ENCODE assay signal across 2 cellular contexts in genomic region chr11:70109903-70110302, GRCh38.
TF ChIP-seq lines count a peak whose summit lies in the region.

No MANE protein-coding gene starts in this region.

TF ChIP-seq in H1, 55 proteins besides CTCF, POLR2A, EP300 and RAD21:
- TF ChIP-seq TBP (IDR thresholded peaks at IDR 0.05; ENCODE audit: low read depth, low read length) (no peak), KDM1A (IDR thresholded peaks at IDR 0.05; ENCODE audit: borderline replicate concordance, low read length) (peak; percentile 40; the same call in 1 of the 2 replicates), SAP30 (IDR thresholded peaks at IDR 0.05; ENCODE audit: insufficient read depth, insufficient replicate concordance, low read length) (no peak), SUZ12 (IDR thresholded peaks at IDR 0.05; ENCODE audit: low read length) (no peak), SRF (IDR thresholded peaks at IDR 0.05; ENCODE audit: low read depth, low read length) (no peak)
TF ChIP-seq in H1: peak in this region for 1.

TF ChIP-seq in GM12891, 5 proteins besides CTCF, POLR2A, EP300 and RAD21:
- no peak for TF ChIP-seq PAX5 (IDR thresholded peaks at IDR 0.05; ENCODE audit: insufficient read depth, low read length, severe bottlenecking)
- TF ChIP-seq SPI1 (IDR thresholded peaks at IDR 0.05; ENCODE audit: low read depth, low read length): no peak
- TF ChIP-seq TAF1 (IDR thresholded peaks at IDR 0.05; ENCODE audit: low read depth, low read length): no peak
- no peak for TF ChIP-seq POLR2AphosphoS5 (IDR thresholded peaks at IDR 0.05; ENCODE audit: low read depth, low read length)
- no peak for TF ChIP-seq POU2F2 (IDR thresholded peaks at IDR 0.05; ENCODE audit: low read depth, low read length)
